ENCODE assay signal across 8 cellular contexts in genomic region chr16:67372664-67373063, GRCh38. TPM values are rescaled to one million over a fixed set of nuclear protein-coding genes. Genes with fewer than 3 reads are reported as not detected.
DNase-seq lines count a peak whose midpoint lies in the region; ATAC-seq and TF ChIP-seq lines count a peak whose summit lies in the region.

No MANE protein-coding gene starts in this region.

- DNase-seq in BE2C (no peak), amniotic epithelial cell (ENCODE audit: low read depth) (peak; percentile 15), lung (ENCODE audit: low spot score) (no peak), NK-92 (lab: John Stamatoyannopoulos, UW; ENCODE audit: unreplicated experiment) (no peak), ureter (ENCODE audit: low spot score) (no peak)
- DNase-seq in effector CD4-positive, alpha-beta T cell, result no peak

- ATAC-seq in lung (ENCODE audit: insufficient read depth, low FRiP score) (no peak), GM18511 (IDR thresholded peaks at IDR 0.05; ENCODE audit: unreplicated experiment) (no peak)

- H3K27me3 ChIP-seq in BE2C, result peaks cover 13% of the 10 kb centered on the region; the same call in 1 of the 2 replicates
- no peaks in the 10 kb centered on the region for H3K27me3 ChIP-seq in lung (ENCODE audit: control insufficient read depth, insufficient read depth)

- CTCF ChIA-PET in HEK293 (lab: Yijun Ruan, JAX), result interaction anchor here (0.7 to 2.3 kb wide), 12 partner anchors 8 to 95 kb away, joined by 3 to 13 read pairs (median 4); partner anchors contain the start of gene ZDHHC1

- no peaks in the 10 kb centered on the region for H3K36me3 ChIP-seq in BE2C
- no peaks in the 10 kb centered on the region for H3K36me3 ChIP-seq in HEK293 (ENCODE audit: control insufficient read depth in 2 of 2, insufficient read depth in 1 of 2, low read length in 2 of 2)
- no peaks in the 10 kb centered on the region for H3K36me3 ChIP-seq in lung (ENCODE audit: control insufficient read depth in 2 of 2, insufficient read depth in 2 of 2, low read length in 2 of 2)

- no peak overlapping the region for H3K4me3 ChIP-seq in BE2C (ENCODE audit: low read depth, low read length)
- no peak overlapping the region for H3K4me3 ChIP-seq in HEK293 (ENCODE audit: low read depth, low read length)
- no peak overlapping the region for H3K4me3 ChIP-seq in lung

- H3K9me3 ChIP-seq in BE2C, result no peaks in the 10 kb centered on the region
- no peaks in the 10 kb centered on the region for H3K9me3 ChIP-seq in HEK293 (ENCODE audit: control insufficient read depth, insufficient read depth, low read depth, low read length)
- no peaks in the 10 kb centered on the region for H3K9me3 ChIP-seq in lung (ENCODE audit: control insufficient read depth in 2 of 2, insufficient read depth in 1 of 2, low read length in 1 of 2)

- peak; percentile 65 for TF ChIP-seq CTCF in BE2C (IDR thresholded peaks at IDR 0.05; ENCODE audit: low read depth, low read length)
- peak; percentile 41; the same call in 1 of the 2 replicates for TF ChIP-seq CTCF in HEK293 (tag by site-specific recombination; IDR thresholded peaks at IDR 0.05)
- TF ChIP-seq CTCF in lung (IDR thresholded peaks at IDR 0.05; ENCODE audit: control extremely low read depth, extremely low read depth), result peak; percentile 8

- H3K27ac ChIP-seq in HEK293 (ENCODE audit: extremely low read depth, low read depth, low read length) (no peak overlapping the region), lung (ENCODE audit: low read depth in 1 of 2, low read length in 1 of 2) (no peak overlapping the region)

- H3K4me1 ChIP-seq in BE2C, result no peaks in the 10 kb centered on the region
- H3K4me1 ChIP-seq in HEK293 (ENCODE audit: control insufficient read depth, insufficient read depth, low read length), result no peaks in the 10 kb centered on the region
- H3K4me1 ChIP-seq in lung (ENCODE audit: control insufficient read depth in 2 of 2, insufficient read depth in 2 of 2, low read length in 2 of 2), result no peaks in the 10 kb centered on the region

- POLR2A ChIA-PET in HEK293 (lab: Yijun Ruan, JAX), result no interaction called here

TF ChIP-seq in HEK293, 187 proteins besides CTCF, POLR2A, EP300 and RAD21:
- peak; percentile 20; the same call in 1 of the 2 replicates for TF ChIP-seq ZNF654 (tag by site-specific recombination; IDR thresholded peaks at IDR 0.05; ENCODE audit: low read depth)
- TF ChIP-seq ZNF658 (tag by site-specific recombination; IDR thresholded peaks at IDR 0.05), result no peak
- no peak for TF ChIP-seq ZNF701 (tag by site-specific recombination; IDR thresholded peaks at IDR 0.05)

RNA-seq across cellular contexts. Expression of gene TPPP3, which starts 20.6 kb away (rescaled TPM):
- 28.0 TPM for polyA plus RNA-seq in BE2C (2012; ENCODE audit: insufficient read depth, insufficient read length, low read depth)
- total RNA-seq in lung (100 to 1,000 TPM; 183 to 371 TPM), ureter (12.5 TPM)
- 100 to 1,000 TPM; 164 to 186 TPM for polyA plus RNA-seq in lung

RNA-seq across cellular contexts. Expression of gene ZDHHC1, which starts 43.6 kb away (rescaled TPM):
- 4.9 TPM for polyA plus RNA-seq in BE2C (2012; ENCODE audit: insufficient read depth, insufficient read length, low read depth)
- 10 to 100 TPM; 14.9 to 31.8 TPM for total RNA-seq in lung
- polyA plus RNA-seq in lung, result 10 to 100 TPM; 10.9 to 27.4 TPM
- total RNA-seq in ureter, result 14.3 TPM

RNA-seq across cellular contexts. Expression of gene LRRC36, which starts 46.0 kb away (rescaled TPM):
- polyA plus RNA-seq in BE2C (2012; ENCODE audit: insufficient read depth, insufficient read length, low read depth), result not detected
- total RNA-seq in lung, result 100 to 1,000 TPM in 1 of 2 donors, 10 to 100 TPM in 1; 14.4 to 103 TPM
- polyA plus RNA-seq in lung, result 10 to 100 TPM in 1 of 2 donors, 1 to 10 TPM in 1; 2.1 to 18.8 TPM
- not detected for total RNA-seq in ureter

RNA-seq across cellular contexts. Expression of gene KCTD19, which starts 46.1 kb away (rescaled TPM):
- not detected for polyA plus RNA-seq in BE2C (2012; ENCODE audit: insufficient read depth, insufficient read length, low read depth)
- 1 to 10 TPM in 1 of 2 donors, under 1 TPM in 1; 0.40 to 5.1 TPM for total RNA-seq in lung
- polyA plus RNA-seq in lung, result under 1 TPM; 0.07 to 0.24 TPM
- not detected for total RNA-seq in ureter

RNA-seq across cellular contexts. Expression of gene HSD11B2, which starts 58.3 kb away (rescaled TPM):
- 1.1 TPM for polyA plus RNA-seq in BE2C (2012; ENCODE audit: insufficient read depth, insufficient read length, low read depth)
- total RNA-seq in lung (1 to 10 TPM; 6.5 to 6.8 TPM), ureter (5.6 TPM)
- polyA plus RNA-seq in lung, result 10 to 100 TPM in 1 of 2 donors, 1 to 10 TPM in 1; 2.6 to 39.8 TPM

Comparison
In these comparisons a context has a peak if more than half of its experiments do, and no peak if none do; other contexts are left out.
1. CTCF ChIP-seq: peak in every context shown above with its lines; median percentile 65 in BE2C; 41 in HEK293; 8 in lung.
2. RNA of gene TPPP3, which starts 20.6 kb away (total RNA-seq): 183 to 371 TPM in lung; 12.5 TPM in ureter (single experiment); every median in the first group is over 10 times any median in the second.
3. RNA of gene LRRC36, which starts 46.0 kb away (total RNA-seq): 14.4 to 103 TPM in lung; not detected in ureter (single experiment); every median in the first group is over 10 times any median in the second.